ENCODE assay signal across 8 cellular contexts in the genomic region with DNA sequence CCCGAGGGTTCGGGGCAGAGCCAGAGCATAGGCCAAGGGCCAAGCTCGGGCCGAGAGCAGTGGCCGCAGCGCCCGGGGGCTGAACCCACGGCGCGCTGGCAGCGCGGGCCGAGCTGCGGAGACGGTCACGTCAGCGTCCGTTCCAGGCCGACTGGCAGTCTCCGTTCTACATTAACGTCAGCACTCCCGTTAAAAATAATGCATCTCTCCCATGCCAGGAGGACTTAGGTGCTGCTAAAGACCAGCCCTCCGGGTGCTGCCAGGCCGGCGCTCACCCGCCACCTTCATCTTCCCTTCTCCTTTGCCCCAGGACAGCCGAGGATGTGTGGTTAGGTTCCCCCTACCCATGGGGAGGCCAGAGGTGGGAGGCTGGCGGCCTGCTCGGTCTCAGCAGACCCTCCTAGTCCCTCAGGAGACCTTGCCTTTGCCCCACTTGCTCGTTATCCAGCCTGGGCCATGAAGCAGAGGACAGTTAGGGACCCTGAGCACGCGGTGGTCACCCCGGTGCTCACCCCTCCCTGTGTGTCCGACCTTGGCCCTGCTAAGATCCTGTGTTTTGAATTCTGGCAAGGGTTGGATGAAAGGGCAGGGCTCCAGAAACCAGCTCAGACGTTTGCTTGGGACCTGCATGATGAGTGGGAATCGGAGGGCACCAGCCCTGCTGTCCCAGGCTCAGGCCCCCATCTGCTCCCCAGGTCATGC. TPM values are rescaled to one million over a fixed set of nuclear protein-coding genes. Genes with fewer than 3 reads are reported as not detected.
DNase-seq lines count a peak whose midpoint lies in the region; ATAC-seq, FAIRE-seq and TF ChIP-seq lines count a peak whose summit lies in the region.

No MANE protein-coding gene starts in this region.

- H3K4me1 Mint-ChIP-seq in Calu3 (ENCODE audit: low read depth, unreplicated experiment): peaks cover 29% of the 10 kb centered on the region

- TF ChIP-seq CTCF in Calu3 (IDR thresholded peaks at IDR 0.05; ENCODE audit: unreplicated experiment) (no peak), bronchial epithelial cell (IDR thresholded peaks at IDR 0.05; ENCODE audit: insufficient read depth, low read length, severe bottlenecking) (no peak), thoracic aorta (IDR thresholded peaks at IDR 0.05) (no peak)

- DNase-seq in Calu3 (no peak), M059J (ENCODE audit: low read depth) (peak; percentile 47), bronchial epithelial cell (ENCODE audit: low read depth) (no peak), left lobe of liver (ENCODE audit: low spot score) (no peak), thoracic aorta (ENCODE audit: low spot score) (no peak), LoVo (ENCODE audit: low spot score) (no peak), NCI-H446 (lab: John Stamatoyannopoulos, UW) (no peak)

- H3K36me3 ChIP-seq in bronchial epithelial cell (ENCODE audit: control insufficient read depth, insufficient read depth, low read length) (peaks cover 11% of the 10 kb centered on the region), thoracic aorta (peaks cover 4% of the 10 kb centered on the region)

- intact Hi-C loops in Calu3 (cut with micrococcal nuclease; ENCODE audit: unreplicated experiment): no loop called here

- no peaks in the 10 kb centered on the region for H3K9me3 Mint-ChIP-seq in Calu3 (ENCODE audit: low read depth, unreplicated experiment)

- H3K36me3 Mint-ChIP-seq in Calu3 (ENCODE audit: insufficient read depth, unreplicated experiment): peaks cover 74% of the 10 kb centered on the region

- no peaks in the 10 kb centered on the region for H3K27me3 Mint-ChIP-seq in Calu3 (ENCODE audit: unreplicated experiment)

- TSS peak; percentile 37 for BruUV-seq in Calu3 (replicated peaks; lab: Mats Ljungman, UMichigan)

- ATAC-seq in GM19463 (IDR thresholded peaks at IDR 0.05; ENCODE audit: unreplicated experiment) (peak; percentile 28), left lobe of liver (peak; percentile 43), thoracic aorta (ENCODE audit: insufficient number of reproducible peaks, low FRiP score, low read depth) (peak; percentile 6)

- no peaks in the 10 kb centered on the region for H3K27me3 ChIP-seq in bronchial epithelial cell (ENCODE audit: control insufficient read depth, insufficient read depth, low read length)
- H3K27me3 ChIP-seq in thoracic aorta (replicated peaks; ENCODE audit: insufficient read depth): no peaks in the 10 kb centered on the region

- peak overlapping the region; percentile 79 for H3K27ac Mint-ChIP-seq in Calu3 (ENCODE audit: unreplicated experiment)

- H3K4me3 ChIP-seq in bronchial epithelial cell (ENCODE audit: low read depth, low read length) (peak overlapping the region; percentile 77), thoracic aorta (peak overlapping the region; percentile 76)

- CTCF ChIA-PET in Calu3 (lab: Charles Lee): interaction anchor here (0.6 to 1.8 kb wide), 2 partner anchors 13 to 18 kb away, joined by 3 to 5 read pairs; no protein-coding TSS in a partner anchor

- H3K4me1 ChIP-seq in thoracic aorta (ENCODE audit: control insufficient read depth in 1 of 2, low read depth in 2 of 2): peaks cover 31 to 79% of the 10 kb centered on the region in 2 donors

- H3K27ac ChIP-seq in thoracic aorta: peak overlapping the region; percentile 95 to 98

- no peak for FAIRE-seq in bronchial epithelial cell (lab: Jason Lieb, UNC)

- peak overlapping the region; percentile 80 for H3K4me3 Mint-ChIP-seq in Calu3 (ENCODE audit: low read depth, unreplicated experiment)

- H3K9me3 ChIP-seq in thoracic aorta: no peaks in the 10 kb centered on the region

RNA-seq across cellular contexts. Expression of a gene that starts 0.6 kb away (rescaled TPM):
- 40.1 and 45.6 TPM in 2 replicates for total RNA-seq in Calu3 (2022)
- total RNA-seq in M059J (2014; rRNA removed; shearing (Covaris generic)): 67.3 and 91.9 TPM in 2 replicates
- total RNA-seq in bronchial epithelial cell: 91.1 and 107 TPM in 2 replicates
- total RNA-seq in left lobe of liver: 28.0 TPM
- 100 to 1,000 TPM in 1 of 2 donors, 10 to 100 TPM in 1; 93.1 to 202 TPM for total RNA-seq in thoracic aorta

RNA-seq across cellular contexts. Expression of a gene that starts 6.2 kb away (rescaled TPM):
- total RNA-seq in Calu3 (2022) (47.3 and 60.2 TPM in 2 replicates), bronchial epithelial cell (10.3 and 20.6 TPM in 2 replicates), left lobe of liver (5.8 TPM), thoracic aorta (100 to 1,000 TPM; 109 to 138 TPM)
- 4.9 and 11.9 TPM in 2 replicates for total RNA-seq in M059J (2014; rRNA removed; shearing (Covaris generic))

RNA-seq across cellular contexts. Expression of a gene that starts 25.0 kb away (rescaled TPM):
- total RNA-seq in Calu3 (2022) (37.8 and 38.7 TPM in 2 replicates), bronchial epithelial cell (9.0 and 14.1 TPM in 2 replicates), left lobe of liver (16.0 TPM), thoracic aorta (10 to 100 TPM in 1 of 2 donors, 1 to 10 TPM in 1; 6.1 to 16.4 TPM)
- total RNA-seq in M059J (2014; rRNA removed; shearing (Covaris generic)): 49.5 and 50.4 TPM in 2 replicates

RNA-seq across cellular contexts. Expression of a gene that starts 25.2 kb away (rescaled TPM):
- 27.4 and 29.1 TPM in 2 replicates for total RNA-seq in Calu3 (2022)
- 8.3 and 11.2 TPM in 2 replicates for total RNA-seq in M059J (2014; rRNA removed; shearing (Covaris generic))
- 4.7 and 5.8 TPM in 2 replicates for total RNA-seq in bronchial epithelial cell
- 5.1 TPM for total RNA-seq in left lobe of liver
- total RNA-seq in thoracic aorta: 1 to 10 TPM in 1 of 2 donors, not detected in 1; 1.4 TPM

RNA-seq across cellular contexts. Expression of a gene that starts 59.9 kb away (rescaled TPM):
- total RNA-seq in Calu3 (2022) (51.8 and 53.2 TPM in 2 replicates), bronchial epithelial cell (6.8 TPM in 2 replicates), left lobe of liver (14.9 TPM), thoracic aorta (10 to 100 TPM; 22.0 to 35.7 TPM)
- total RNA-seq in M059J (2014; rRNA removed; shearing (Covaris generic)): 5.3 and 6.9 TPM in 2 replicates
